In genomic region chr18:74060511-74061028, GRCh38 we compare ENCODE assay signal across 1 cellular context.
TF ChIP-seq lines count a peak whose summit lies in the region.

No MANE protein-coding gene starts in this region.

TF ChIP-seq in H1, 55 proteins besides CTCF, POLR2A, EP300 and RAD21:
- TF ChIP-seq ASH2L (IDR thresholded peaks at IDR 0.05; ENCODE audit: low read length) (no peak), NRF1 (IDR thresholded peaks at IDR 0.05; ENCODE audit: low read depth, low read length) (no peak), JUND (IDR thresholded peaks at IDR 0.05; ENCODE audit: low read length) (no peak), SIN3A (conservative IDR thresholded peaks at IDR 0.05 in 1 of 2, IDR thresholded peaks at IDR 0.05 in 1 of 2; ENCODE audit: low read depth in 1 of 2, low read length in 2 of 2) (0 out of 4 replicates have a peak, but pooled peaks of 1 of the 2 experiments have one; percentile 24), SP1 (IDR thresholded peaks at IDR 0.05; ENCODE audit: low read depth, low read length) (no peak), CBX8 (IDR thresholded peaks at IDR 0.05; ENCODE audit: borderline replicate concordance, low read depth, low read length) (no peak), MAFK (IDR thresholded peaks at IDR 0.05; ENCODE audit: low read depth, low read length) (no peak), RXRA (IDR thresholded peaks at IDR 0.05; ENCODE audit: insufficient read depth, low read depth, low read length) (no peak)
